Comparison of ENCODE assay signal across 1 cellular context in genomic region chr20:19609642-19610223, GRCh38.
A peak's percentile ranks its signal among the peaks of the same experiment; 100 is the strongest.
TF ChIP-seq lines count a peak whose summit lies in the region.

No MANE protein-coding gene starts in this region.

TF ChIP-seq in HepG2, 621 proteins besides CTCF, POLR2A, EP300 and RAD21 (continued from another document and continues in another):
- peak; percentile 72 for TF ChIP-seq CEBPG (CRISPR knock-in tag; IDR thresholded peaks at IDR 0.05)
- TF ChIP-seq KDM5B (CRISPR knock-in tag; IDR thresholded peaks at IDR 0.05; ENCODE audit: borderline replicate concordance) = no peak
- TF ChIP-seq ZNF274 (CRISPR knock-in tag; IDR thresholded peaks at IDR 0.05) = no peak
- TF ChIP-seq ETV6 (CRISPR knock-in tag; conservative IDR thresholded peaks at IDR 0.05) = no peak
- no peak for TF ChIP-seq CSRNP2 (CRISPR knock-in tag; conservative IDR thresholded peaks at IDR 0.05; ENCODE audit: low read depth)
- 0 out of 2 replicates have a peak, but pooled peaks have one; percentile 61 for TF ChIP-seq KDM3A (CRISPR knock-in tag; IDR thresholded peaks at IDR 0.05; ENCODE audit: low read depth)
- TF ChIP-seq ADNP (CRISPR knock-in tag; IDR thresholded peaks at IDR 0.05) = no peak
- no peak for TF ChIP-seq ZBTB21 (CRISPR knock-in tag; IDR thresholded peaks at IDR 0.05)
- TF ChIP-seq SMAD9 (CRISPR knock-in tag; IDR thresholded peaks at IDR 0.05) = no peak
- TF ChIP-seq FOXJ3 (CRISPR knock-in tag; IDR thresholded peaks at IDR 0.05; ENCODE audit: borderline replicate concordance) = peak; percentile 75; the same call in 1 of the 2 replicates
- TF ChIP-seq SOX5 (CRISPR knock-in tag; IDR thresholded peaks at IDR 0.05; ENCODE audit: borderline replicate concordance) = peak; percentile 84
- TF ChIP-seq SOX13 (IDR thresholded peaks at IDR 0.05) = peak; percentile 60
- TF ChIP-seq SOX13 (CRISPR knock-in tag; conservative IDR thresholded peaks at IDR 0.05 in 1 of 2, IDR thresholded peaks at IDR 0.05 in 1 of 2) = peak in 1 of 2 experiments; percentile 89; a peak in 2 of 4 replicates
- TF ChIP-seq ELF3 (CRISPR knock-in tag; IDR thresholded peaks at IDR 0.05) = peak; percentile 100
- TF ChIP-seq ZNF891 (CRISPR knock-in tag; IDR thresholded peaks at IDR 0.05) = no peak
- no peak for TF ChIP-seq PAF1 (CRISPR knock-in tag; IDR thresholded peaks at IDR 0.05)
- TF ChIP-seq ZNF816 (CRISPR knock-in tag; IDR thresholded peaks at IDR 0.05; ENCODE audit: borderline replicate concordance) = peak; percentile 75; the same call in 1 of the 2 replicates
- TF ChIP-seq MLXIP (CRISPR knock-in tag; IDR thresholded peaks at IDR 0.05; ENCODE audit: borderline replicate concordance) = no peak
- peak; percentile 97 for TF ChIP-seq CBFB (CRISPR knock-in tag; IDR thresholded peaks at IDR 0.05)
- no peak for TF ChIP-seq KLF9 (CRISPR knock-in tag; IDR thresholded peaks at IDR 0.05; ENCODE audit: low read depth)
- TF ChIP-seq HNF4G (IDR thresholded peaks at IDR 0.05; ENCODE audit: borderline replicate concordance, low read depth, low read length) = peak; percentile 72
- TF ChIP-seq HNF4G (CRISPR knock-in tag; IDR thresholded peaks at IDR 0.05; ENCODE audit: borderline replicate concordance, low read depth) = peak; percentile 63; the same call in 1 of the 2 replicates
- TF ChIP-seq ZNF609 (CRISPR knock-in tag; IDR thresholded peaks at IDR 0.05; ENCODE audit: borderline replicate concordance) = peak; percentile 70; the same call in 1 of the 2 replicates
- peak; percentile 64; the same call in 1 of the 2 replicates for TF ChIP-seq PITX1 (CRISPR knock-in tag; IDR thresholded peaks at IDR 0.05)
- peak; percentile 39; the same call in 1 of the 2 replicates for TF ChIP-seq ZNF556 (CRISPR knock-in tag; IDR thresholded peaks at IDR 0.05; ENCODE audit: borderline replicate concordance)
- no peak for TF ChIP-seq ZBTB14 (CRISPR knock-in tag; IDR thresholded peaks at IDR 0.05)
- TF ChIP-seq ZSCAN9 (CRISPR knock-in tag; IDR thresholded peaks at IDR 0.05; ENCODE audit: borderline replicate concordance) = peak; percentile 64; the same call in 1 of the 2 replicates
- TF ChIP-seq ATF7 (IDR thresholded peaks at IDR 0.05) = 0 out of 2 replicates have a peak, but pooled peaks have one; percentile 14
- no peak for TF ChIP-seq ATF7 (CRISPR knock-in tag; IDR thresholded peaks at IDR 0.05)
- TF ChIP-seq MAFG (CRISPR knock-in tag; IDR thresholded peaks at IDR 0.05) = no peak
- TF ChIP-seq TSC22D2 (CRISPR knock-in tag; IDR thresholded peaks at IDR 0.05; ENCODE audit: borderline replicate concordance) = no peak
- no peak for TF ChIP-seq ZNF75D (CRISPR knock-in tag; IDR thresholded peaks at IDR 0.05; ENCODE audit: borderline replicate concordance)
- TF ChIP-seq AHR (CRISPR knock-in tag; IDR thresholded peaks at IDR 0.05) = no peak
- TF ChIP-seq ZBTB7B (CRISPR knock-in tag; IDR thresholded peaks at IDR 0.05) = no peak
- 0 out of 2 replicates have a peak, but pooled peaks have one; percentile 22 for TF ChIP-seq KLF6 (CRISPR knock-in tag; IDR thresholded peaks at IDR 0.05)
- TF ChIP-seq NR2C2 (CRISPR knock-in tag; IDR thresholded peaks at IDR 0.05; ENCODE audit: borderline replicate concordance) = 0 out of 2 replicates have a peak, but pooled peaks have one; percentile 32
- TF ChIP-seq SCMH1 (CRISPR knock-in tag; IDR thresholded peaks at IDR 0.05; ENCODE audit: borderline replicate concordance) = no peak
- peak; percentile 71 for TF ChIP-seq IRF2 (CRISPR knock-in tag; IDR thresholded peaks at IDR 0.05)
- TF ChIP-seq ERF (CRISPR knock-in tag; IDR thresholded peaks at IDR 0.05) = peak; percentile 86; the same call in 1 of the 2 replicates
- TF ChIP-seq HIC2 (CRISPR knock-in tag; IDR thresholded peaks at IDR 0.05; ENCODE audit: low read depth) = no peak
- TF ChIP-seq HMG20A (CRISPR knock-in tag; IDR thresholded peaks at IDR 0.05; ENCODE audit: borderline replicate concordance) = peak; percentile 89
- no peak for TF ChIP-seq ZNF20 (CRISPR knock-in tag; IDR thresholded peaks at IDR 0.05)
- no peak for TF ChIP-seq NFAT5 (CRISPR knock-in tag; IDR thresholded peaks at IDR 0.05)
- TF ChIP-seq TEAD3 (CRISPR knock-in tag; optimal IDR thresholded peaks at IDR 0.05; ENCODE audit: borderline replicate concordance) = peak; percentile 52
- no peak for TF ChIP-seq ZNF7 (CRISPR knock-in tag; IDR thresholded peaks at IDR 0.05)
- peak; percentile 91 for TF ChIP-seq TFE3 (CRISPR knock-in tag; IDR thresholded peaks at IDR 0.05)
- TF ChIP-seq TRIM24 (CRISPR knock-in tag; IDR thresholded peaks at IDR 0.05) = peak; percentile 47; the same call in 1 of the 2 replicates
- TF ChIP-seq STAT5B (CRISPR knock-in tag; IDR thresholded peaks at IDR 0.05) = no peak
- TF ChIP-seq THAP11 (CRISPR knock-in tag; IDR thresholded peaks at IDR 0.05) = peak; percentile 61
